Comparison of ENCODE assay signal across 15 cellular contexts in the genomic region with DNA sequence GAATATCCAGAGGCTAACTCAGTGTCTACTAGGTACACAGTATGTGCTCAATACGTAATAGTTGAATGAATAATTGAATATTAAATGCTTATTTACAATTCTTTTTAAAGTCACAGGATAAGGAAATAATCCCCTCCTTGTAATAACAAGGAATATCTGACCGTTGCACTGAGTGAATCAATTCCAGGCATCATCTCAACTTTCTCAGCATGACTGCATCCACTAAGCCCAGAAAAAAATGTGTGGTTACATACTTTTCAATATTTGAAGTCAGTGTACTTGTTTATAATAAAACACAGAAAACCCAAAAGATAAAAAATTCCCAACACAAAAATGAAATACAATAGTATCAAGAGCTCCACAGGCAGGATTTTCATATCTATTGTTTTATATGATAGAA.
DNase-seq lines count a peak whose midpoint lies in the region; ATAC-seq and TF ChIP-seq lines count a peak whose summit lies in the region.
"Had no signal": no experiment of that assay in that cellular context is flagged by ENCODE, and none has a peak within 500 bp of the region (broad histone marks: within the 10 kb centered on the region; RNA-seq: fewer than 3 reads in every experiment).

No MANE protein-coding gene starts in this region.

- TF ChIP-seq CTCF in AG04450 (IDR thresholded peaks at IDR 0.05; ENCODE audit: low read depth, low read length), result no peak
- TF ChIP-seq CTCF in coronary artery (IDR thresholded peaks at IDR 0.05), result no peak

- CTCF ChIA-PET in AG04450 (lab: Charles Lee), result interaction anchor here (1.4 kb wide), 1 partner anchor 21 kb away, joined by 3 read pairs; no protein-coding TSS in a partner anchor

- H3K9me3 ChIP-seq in AG04450 (ENCODE audit: control insufficient read depth, insufficient read depth, low read length), result peaks cover 5% of the 10 kb centered on the region; the same call in 1 of the 2 replicates
- H3K9me3 ChIP-seq: BLaER1 treated with 17β-estradiol and CSF1 and Interleukin-3, amounts not matched to agents 10 nM and 100 nM; esophagus muscularis mucosa had no signal

- peak; percentile 47 for DNase-seq in AG04450 (ENCODE audit: low read depth, low spot score)
- peak; percentile 74 for DNase-seq in LHCN-M2 (ENCODE audit: low read depth)
- no peak for DNase-seq in coronary artery (ENCODE audit: low spot score)
- peak; percentile 89 for DNase-seq in non-pigmented ciliary epithelial cell (ENCODE audit: low read depth)
- DNase-seq in activated T-cell treated with anti-CD3 and anti-CD28 coated beads for 4 hours, result no peak
- no peak for DNase-seq in C1 segment of cervical spinal cord (lab: John Stamatoyannopoulos, UW)
- no peak for DNase-seq in GM19240 (ENCODE audit: insufficient read length, low spot score)
- DNase-seq: activated CD8-positive, alpha-beta memory T cell treated with anti-CD3 and anti-CD28 coated beads for 24 hours; activated naive CD4-positive, alpha-beta T cell; NCI-H1048 had no signal

- H3K4me3 ChIP-seq in AG04450 (ENCODE audit: low read depth, low read length) (no peak overlapping the region), coronary artery (no peak overlapping the region)
- H3K4me3 ChIP-seq: BLaER1 treated with 17β-estradiol and CSF1 and Interleukin-3, amounts not matched to agents 10 nM and 100 nM; esophagus muscularis mucosa; GM12878 had no signal

- TF ChIP-seq POLR2A in GM18505 (IDR thresholded peaks at IDR 0.05; ENCODE audit: borderline replicate concordance, extremely low read depth, insufficient read depth, insufficient read length), result no peak

- ATAC-seq in GM18505 (IDR thresholded peaks at IDR 0.05; ENCODE audit: unreplicated experiment), result no peak
- ATAC-seq: HepG2 had no signal

- POLR2A ChIA-PET in AG04450 (lab: Yijun Ruan, JAX), result interaction anchor here (0.6 to 1.5 kb wide), 2 partner anchors 7 to 195 kb away, joined by 4 to 5 read pairs; no protein-coding TSS in a partner anchor

- no peaks in the 10 kb centered on the region for H3K27me3 ChIP-seq in AG04450 (ENCODE audit: control insufficient read depth, insufficient read depth, low read length)
- H3K27me3 ChIP-seq: BLaER1 treated with 17β-estradiol and CSF1 and Interleukin-3, amounts not matched to agents 10 nM and 100 nM; esophagus muscularis mucosa had no signal

- H3K27ac ChIP-seq in AG04450 (ENCODE audit: low read depth, low read length), result no peak overlapping the region
- H3K27ac ChIP-seq in coronary artery, result peak overlapping the region; percentile 72 to 83
- H3K27ac ChIP-seq: BLaER1 treated with 17β-estradiol and CSF1 and Interleukin-3, amounts not matched to agents 10 nM and 100 nM had no signal

Comparison
In these comparisons a context has a peak if more than half of its experiments do, and no peak if none do; other contexts are left out.
1. DNase-seq: peak in AG04450 (single experiment), LHCN-M2 (single experiment) and non-pigmented ciliary epithelial cell (single experiment); none in coronary artery (single experiment), activated T-cell treated with anti-CD3 and anti-CD28 coated beads for 4 hours (single experiment), C1 segment of cervical spinal cord (0 of 14) and GM19240 (single experiment).